Comparison of ENCODE assay signal across 8 cellular contexts in the genomic region with DNA sequence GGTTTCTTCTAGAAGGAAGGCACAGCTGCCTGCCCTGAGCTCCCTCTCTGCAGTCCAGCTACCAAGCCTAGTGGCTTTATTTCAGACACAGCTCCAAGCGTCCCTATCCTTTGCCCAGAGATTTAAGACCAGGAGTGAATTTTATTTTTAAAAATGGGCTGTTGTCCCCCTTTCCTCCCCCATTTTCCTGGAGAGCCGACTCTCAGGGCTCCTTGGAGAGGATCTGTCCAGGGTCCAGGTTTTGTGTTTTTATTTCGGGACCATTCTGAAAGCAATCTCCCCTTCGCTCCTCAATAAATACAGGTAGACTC. TPM values are rescaled to one million over a fixed set of nuclear protein-coding genes. Genes with fewer than 3 reads are reported as not detected.
DNase-seq lines count a peak whose midpoint lies in the region; ATAC-seq and TF ChIP-seq lines count a peak whose summit lies in the region.

No MANE protein-coding gene starts in this region.

- H3K27me3 ChIP-seq in AG04450 (ENCODE audit: control insufficient read depth, insufficient read depth, low read length), result no peaks in the 10 kb centered on the region
- H3K27me3 ChIP-seq in KMS-11 (ENCODE audit: insufficient read depth, low read depth), result no peaks in the 10 kb centered on the region

- H3K4me1 ChIP-seq in KMS-11 (ENCODE audit: low read depth, poor library complexity, severe bottlenecking), result peaks cover 30% of the 10 kb centered on the region

- no peak for ATAC-seq in central memory CD8-positive, alpha-beta T cell (replicated peaks; ENCODE audit: extremely low read depth, poor library complexity, severe bottlenecking)
- no peak for ATAC-seq in naive B cell (ENCODE audit: low read depth in 2 of 2)

- DNase-seq in AG04450 (ENCODE audit: low read depth, low spot score) (no peak), naive B cell (no peak), GM10248 (ENCODE audit: extremely low spot score) (no peak), islet precursor cell (no peak), NCI-H526 treated with DMSO at 0.1 percent for 48 hours (lab: John Stamatoyannopoulos, UW) (no peak), NCI-H2227 (lab: John Stamatoyannopoulos, UW; ENCODE audit: unreplicated experiment) (no peak)
- DNase-seq in central memory CD8-positive, alpha-beta T cell (ENCODE audit: low spot score in 2 of 2), result no peak

- peak overlapping the region; percentile 77 for H3K9ac ChIP-seq in KMS-11

- no peaks in the 10 kb centered on the region for H3K27me3 Mint-ChIP-seq in central memory CD8-positive, alpha-beta T cell
- peaks cover 0 to 10% (median 0%) of the 10 kb centered on the region in 3 donors for H3K27me3 Mint-ChIP-seq in naive B cell

- TF ChIP-seq CTCF in AG04450 (IDR thresholded peaks at IDR 0.05; ENCODE audit: low read depth, low read length) (no peak), KMS-11 (conservative IDR thresholded peaks at IDR 0.05; ENCODE audit: low read depth, low read length) (no peak), GM10248 (IDR thresholded peaks at IDR 0.05; ENCODE audit: control extremely low read depth, extremely low read depth, low read depth, missing control alignments) (no peak)

- peaks cover 20% of the 10 kb centered on the region for H3K36me3 Mint-ChIP-seq in central memory CD8-positive, alpha-beta T cell (ENCODE audit: insufficient read depth)
- no peaks in the 10 kb centered on the region for H3K36me3 Mint-ChIP-seq in naive B cell

- no peaks in the 10 kb centered on the region for H3K36me3 ChIP-seq in KMS-11 (ENCODE audit: insufficient read depth)

- H4K20me1 ChIP-seq in KMS-11 (ENCODE audit: insufficient read depth), result no peaks in the 10 kb centered on the region

- POLR2A ChIA-PET in AG04450 (lab: Yijun Ruan, JAX), result interaction anchor here (0.6 to 1.7 kb wide), 11 partner anchors 8 to 986 kb away, joined by 3 to 30 read pairs (median 4); a partner anchor contains a TSS
- POLR2A ChIA-PET in GM10248 (lab: Yijun Ruan, JAX), result interaction anchor here (0.8 to 1.8 kb wide), 7 partner anchors 10 to 73 kb away, joined by 3 to 11 read pairs (median 4); a partner anchor contains a TSS

- H3K4me3 Mint-ChIP-seq in central memory CD8-positive, alpha-beta T cell, result peak overlapping the region; percentile 79
- peak overlapping the region; percentile 77 to 93 (median 89) for H3K4me3 Mint-ChIP-seq in naive B cell

- H3K27ac ChIP-seq in AG04450 (ENCODE audit: low read depth, low read length) (peak overlapping the region; percentile 95), KMS-11 (peak overlapping the region; percentile 65)

- peak overlapping the region; percentile 71 for H3K4me3 ChIP-seq in AG04450 (ENCODE audit: low read depth, low read length)
- H3K4me3 ChIP-seq in KMS-11 (IDR thresholded peaks at IDR 0.05; ENCODE audit: insufficient read depth, low read depth, low read length), result no peak overlapping the region

- H3K79me2 ChIP-seq in KMS-11 (ENCODE audit: insufficient read depth, low read depth), result 0 out of 2 replicates have a peak, but pooled peaks cover 5% of the 10 kb centered on the region

- H3K4me1 Mint-ChIP-seq in central memory CD8-positive, alpha-beta T cell, result peaks cover 25% of the 10 kb centered on the region
- peaks cover 30 to 49% (median 34%) of the 10 kb centered on the region in 3 donors for H3K4me1 Mint-ChIP-seq in naive B cell

- H3K27ac Mint-ChIP-seq in central memory CD8-positive, alpha-beta T cell (ENCODE audit: low read depth), result peak overlapping the region; percentile 88
- peak overlapping the region; percentile 54 to 94 (median 89) for H3K27ac Mint-ChIP-seq in naive B cell

- H3K9me3 ChIP-seq in AG04450 (ENCODE audit: control insufficient read depth, insufficient read depth, low read length), result peaks cover 3% of the 10 kb centered on the region; the same call in 1 of the 2 replicates

- no peaks in the 10 kb centered on the region for H3K9me3 Mint-ChIP-seq in central memory CD8-positive, alpha-beta T cell
- no peaks in the 10 kb centered on the region for H3K9me3 Mint-ChIP-seq in naive B cell

- H3K4me2 ChIP-seq in KMS-11, result peak overlapping the region; percentile 74

- peak overlapping the region; percentile 97 for H2AFZ ChIP-seq in KMS-11 (ENCODE audit: low read depth)

- CTCF ChIA-PET in AG04450 (lab: Charles Lee) (interaction anchor here (0.8 to 2.3 kb wide), 6 partner anchors 11 to 180 kb away, joined by 4 to 35 read pairs (median 11); a partner anchor contains a TSS), GM10248 (lab: Yijun Ruan, JAX) (interaction anchor here (0.8 to 6.3 kb wide), 12 partner anchors 9 to 357 kb away, joined by 3 to 42 read pairs (median 10); a partner anchor contains a TSS)

RNA-seq across cellular contexts. Expression of a gene that starts 4.4 kb away (rescaled TPM):
- polyA plus RNA-seq in AG04450 (2011; rRNA removed) (11.9 and 16.2 TPM in 2 replicates), naive B cell (ENCODE audit: low read depth in 6 of 6) (10 to 100 TPM in 4 of 6 donors, 1 to 10 TPM in 2; 8.7 to 23.0 (median 13.0) TPM)
- polyA minus RNA-seq in AG04450 (2011; rRNA and poly(A)+ RNA removed), result 3.6 and 6.2 TPM in 2 replicates

RNA-seq across cellular contexts. Expression of a gene that starts 8.2 kb away (rescaled TPM):
- polyA plus RNA-seq in AG04450 (2011; rRNA removed), result 1.8 and 1.9 TPM in 2 replicates
- polyA minus RNA-seq in AG04450 (2011; rRNA and poly(A)+ RNA removed), result 1.3 and 1.4 TPM in 2 replicates
- under 1 TPM in 4 of 6 donors, not detected in 2; 0.05 to 0.38 (median 0.23) TPM for polyA plus RNA-seq in naive B cell (ENCODE audit: low read depth in 6 of 6)

RNA-seq across cellular contexts. Expression of a gene that starts 22.7 kb away (rescaled TPM):
- polyA plus RNA-seq in AG04450 (2011; rRNA removed), result 16.1 and 19.6 TPM in 2 replicates
- polyA minus RNA-seq in AG04450 (2011; rRNA and poly(A)+ RNA removed), result 32.7 and 46.7 TPM in 2 replicates
- polyA plus RNA-seq in naive B cell (ENCODE audit: low read depth in 6 of 6), result 10 to 100 TPM in 5 of 6 donors, 1 to 10 TPM in 1; 9.8 to 17.6 (median 13.3) TPM

RNA-seq across cellular contexts. Expression of a gene that starts 31.4 kb away (rescaled TPM):
- polyA plus RNA-seq in AG04450 (2011; rRNA removed) (0.09 and 0.11 TPM in 2 replicates), naive B cell (ENCODE audit: low read depth in 6 of 6) (not detected)
- polyA minus RNA-seq in AG04450 (2011; rRNA and poly(A)+ RNA removed), result 0.09 and 0.13 TPM in 2 replicates

RNA-seq across cellular contexts. Expression of a gene that starts 44.1 kb away (rescaled TPM):
- polyA plus RNA-seq in AG04450 (2011; rRNA removed) (40.4 and 58.0 TPM in 2 replicates), naive B cell (ENCODE audit: low read depth in 6 of 6) (10 to 100 TPM in 5 of 6 donors, 1 to 10 TPM in 1; 5.3 to 35.3 (median 24.5) TPM)
- 21.5 and 35.2 TPM in 2 replicates for polyA minus RNA-seq in AG04450 (2011; rRNA and poly(A)+ RNA removed)
